ENCODE assay signal across 28 cellular contexts in the genomic region with DNA sequence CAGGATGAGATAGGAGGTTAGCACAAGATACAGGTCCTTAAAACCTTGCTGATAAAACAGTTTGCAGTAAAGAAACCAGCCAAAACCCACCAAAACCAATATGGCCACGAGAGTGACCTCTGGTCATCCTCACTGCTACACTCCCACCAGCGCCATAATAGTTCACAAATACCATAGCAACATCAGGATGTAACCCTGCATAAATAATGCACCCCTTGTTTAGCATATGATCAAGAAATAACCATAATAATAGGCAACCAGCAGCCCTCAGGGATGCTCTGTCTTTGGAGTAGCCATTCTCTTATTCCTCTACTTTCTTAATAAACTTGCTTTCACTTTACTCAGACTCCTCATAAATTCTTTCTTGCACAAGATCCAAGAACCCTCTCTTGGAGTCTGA.
"Had no signal": no experiment of that assay in that cellular context is flagged by ENCODE, and none has a peak within 500 bp of the region (broad histone marks: within the 10 kb centered on the region; RNA-seq: fewer than 3 reads in every experiment).

No MANE protein-coding gene starts in this region.

- H3K4me1 Mint-ChIP-seq: naive B cell; naive thymus-derived CD8-positive, alpha-beta T cell had no signal

- H3K27me3 ChIP-seq: esophagus squamous epithelium, gastrocnemius medialis, left lung had no signal

- DNase-seq: cortex of kidney; effector CD8-positive, alpha-beta T cell; effector memory CD8-positive, alpha-beta T cell; endodermal cell; erythroblast; esophagus squamous epithelium; foreskin fibroblast; foreskin melanocyte; gastrocnemius medialis; glutamatergic neuron; head of caudate nucleus; heart right ventricle; hippocampal formation; left cardiac atrium; left lung; left ventricle myocardium superior; lower lobe of right lung; mesenchymal stem cell; mucosa of descending colon; naive B cell; naive thymus-derived CD8-positive, alpha-beta T cell had no signal

- H3K9me3 Mint-ChIP-seq: dendritic cell treated with granulocyte-macrophage colony-stimulating factor and Interleukin-4, amounts not matched to agents 40 ng/mL and 50 ng/mL, for 4 days; effector memory CD8-positive, alpha-beta T cell had no signal

- H3K4me3 Mint-ChIP-seq: dendritic cell treated with granulocyte-macrophage colony-stimulating factor and Interleukin-4, amounts not matched to agents 40 ng/mL and 50 ng/mL, for 4 days; effector memory CD8-positive, alpha-beta T cell; endodermal cell; mesothelial cell of epicardium; naive B cell; naive thymus-derived CD8-positive, alpha-beta T cell had no signal

- H3K9me3 ChIP-seq: esophagus squamous epithelium, gastrocnemius medialis, heart right ventricle, lower lobe of right lung, mucosa of descending colon had no signal

- FAIRE-seq: endometrium, islet of Langerhans, keratinocyte had no signal

- H3K27ac ChIP-seq: epithelial cell of prostate, esophagus squamous epithelium, gastrocnemius medialis, heart right ventricle, left lung, lower lobe of right lung had no signal

- H3K27ac Mint-ChIP-seq: dendritic cell treated with granulocyte-macrophage colony-stimulating factor and Interleukin-4, amounts not matched to agents 40 ng/mL and 50 ng/mL, for 4 days; effector memory CD8-positive, alpha-beta T cell; endodermal cell; mesothelial cell of epicardium; naive B cell; naive thymus-derived CD8-positive, alpha-beta T cell had no signal

- H3K36me3 ChIP-seq: esophagus squamous epithelium, gastrocnemius medialis, heart right ventricle, left lung, lower lobe of right lung had no signal

- H3K4me1 ChIP-seq: esophagus squamous epithelium, gastrocnemius medialis, left lung, lower lobe of right lung had no signal

- H3K36me3 Mint-ChIP-seq: naive B cell had no signal

- H3K4me3 ChIP-seq: esophagus squamous epithelium, gastrocnemius medialis, heart right ventricle, left lung, lower lobe of right lung, mucosa of descending colon had no signal

- ATAC-seq: effector memory CD8-positive, alpha-beta T cell; esophagus mucosa; gastrocnemius medialis; heart right ventricle; left cardiac atrium; left lung; left ventricle myocardium superior; lower lobe of right lung; mucosa of descending colon; naive thymus-derived CD8-positive, alpha-beta T cell had no signal

- H3K27me3 Mint-ChIP-seq: dendritic cell treated with granulocyte-macrophage colony-stimulating factor and Interleukin-4, amounts not matched to agents 40 ng/mL and 50 ng/mL, for 4 days had no signal
